10 cellular contexts compared by ENCODE assay signal in genomic region chr9:136965771-136966484, GRCh38. TPM values are rescaled to one million over a fixed set of nuclear protein-coding genes. Genes with fewer than 3 reads are reported as not detected.
DNase-seq lines count a peak whose midpoint lies in the region; ATAC-seq and TF ChIP-seq lines count a peak whose summit lies in the region.
"Had no signal": no experiment of that assay in that cellular context is flagged by ENCODE, and none has a peak within 500 bp of the region (broad histone marks: within the 10 kb centered on the region; RNA-seq: fewer than 3 reads in every experiment).

No MANE protein-coding gene starts in this region.

- H3K9me3 ChIP-seq in BLaER1 (no peaks in the 10 kb centered on the region), HEK293 (ENCODE audit: control insufficient read depth, insufficient read depth, low read depth, low read length) (no peaks in the 10 kb centered on the region)

- peak overlapping the region; percentile 71 for H3K4me2 ChIP-seq in BLaER1

- H3K27me3 ChIP-seq in BLaER1, result no peaks in the 10 kb centered on the region

- TF ChIP-seq CTCF in HEK293 (tag by site-specific recombination; IDR thresholded peaks at IDR 0.05) (no peak), chondrocyte (IDR thresholded peaks at IDR 0.05) (no peak)

- peaks cover 27% of the 10 kb centered on the region for H3K4me1 Mint-ChIP-seq in activated naive CD8-positive, alpha-beta T cell treated with anti-CD3 and anti-CD28 coated beads, Interleukin-2, amount 50 U/mL, for 24 hours
- H3K4me1 Mint-ChIP-seq in naive B cell (peaks cover 8 to 13% (median 9%) of the 10 kb centered on the region in 3 donors), chondrocyte (ENCODE audit: low read depth) (peaks cover 4% of the 10 kb centered on the region)

- POLR2A ChIA-PET in HEK293 (lab: Yijun Ruan, JAX), result interaction anchor here (0.7 to 1.0 kb wide), 2 partner anchors 15 to 105 kb away, joined by 3 to 8 read pairs; no protein-coding TSS in a partner anchor

- H3K36me3 ChIP-seq in BLaER1 (no peaks in the 10 kb centered on the region), HEK293 (ENCODE audit: control insufficient read depth in 2 of 2, insufficient read depth in 1 of 2, low read length in 2 of 2) (no peaks in the 10 kb centered on the region)

- H3K27me3 Mint-ChIP-seq in activated naive CD8-positive, alpha-beta T cell treated with anti-CD3 and anti-CD28 coated beads, Interleukin-2, amount 50 U/mL, for 24 hours, result no peaks in the 10 kb centered on the region
- H3K27me3 Mint-ChIP-seq in naive B cell, result peaks cover 9 to 27% (median 11%) of the 10 kb centered on the region in 3 donors
- H3K27me3 Mint-ChIP-seq in chondrocyte (ENCODE audit: low read depth), result peaks cover 3% of the 10 kb centered on the region

- H3K27ac ChIP-seq in BLaER1, result no peak overlapping the region
- H3K27ac ChIP-seq in HEK293 (ENCODE audit: extremely low read depth, low read depth, low read length), result no peak overlapping the region

- H3K36me3 Mint-ChIP-seq in activated naive CD8-positive, alpha-beta T cell treated with anti-CD3 and anti-CD28 coated beads, Interleukin-2, amount 50 U/mL, for 24 hours (ENCODE audit: low read depth), result no peaks in the 10 kb centered on the region
- H3K36me3 Mint-ChIP-seq in naive B cell, result no peaks in the 10 kb centered on the region
- H3K36me3 Mint-ChIP-seq in chondrocyte (ENCODE audit: low read depth), result no peaks in the 10 kb centered on the region

- ATAC-seq in activated naive CD8-positive, alpha-beta T cell treated with anti-CD3 and anti-CD28 coated beads, Interleukin-2, amount 50 U/mL, for 24 hours, result peak; percentile 21
- ATAC-seq in naive B cell (ENCODE audit: low read depth in 2 of 2), result peak in 1 of 2 donors; percentile 81

- H3K27ac Mint-ChIP-seq in activated naive CD8-positive, alpha-beta T cell treated with anti-CD3 and anti-CD28 coated beads, Interleukin-2, amount 50 U/mL, for 24 hours, result peak overlapping the region; percentile 45
- H3K27ac Mint-ChIP-seq in naive B cell, result peak overlapping the region in 1 of 6 donors; percentile 15
- H3K27ac Mint-ChIP-seq in chondrocyte (ENCODE audit: unreplicated experiment), result no peak overlapping the region

- H3K4me3 ChIP-seq in BLaER1 (no peak overlapping the region), HEK293 (ENCODE audit: low read depth, low read length) (no peak overlapping the region)

- H3K4me1 ChIP-seq in BLaER1 (peaks cover 26% of the 10 kb centered on the region), HEK293 (ENCODE audit: control insufficient read depth, insufficient read depth, low read length) (no peaks in the 10 kb centered on the region)

- H3K9me3 Mint-ChIP-seq in activated naive CD8-positive, alpha-beta T cell treated with anti-CD3 and anti-CD28 coated beads, Interleukin-2, amount 50 U/mL, for 24 hours, result no peaks in the 10 kb centered on the region
- H3K9me3 Mint-ChIP-seq in naive B cell, result no peaks in the 10 kb centered on the region
- H3K9me3 Mint-ChIP-seq in chondrocyte (ENCODE audit: low read depth), result no peaks in the 10 kb centered on the region

- no peak for DNase-seq in activated naive CD8-positive, alpha-beta T cell treated with anti-CD3 and anti-CD28 coated beads, Interleukin-2, amount 50 U/mL, for 24 hours
- DNase-seq in naive B cell, result no peak
- DNase-seq in chondrocyte (ENCODE audit: low spot score), result no peak
- no peak for DNase-seq in HuH-7.5 (ENCODE audit: low spot score)
- no peak for DNase-seq in dedifferentiated amniotic fluid mesenchymal stem cell (ENCODE audit: extremely low spot score)
- DNase-seq in NCI-H1436 treated with DMSO at 0.1 percent for 48 hours (lab: John Stamatoyannopoulos, UW), result no peak
- DNase-seq: activated CD8-positive, alpha-beta memory T cell treated with anti-CD3 and anti-CD28 coated beads, Interleukin-2, amount 50 U/mL, for 48 hours had no signal

- H3K9ac ChIP-seq in BLaER1, result 0 out of 2 replicates have a peak overlapping the region, but pooled peaks have one; percentile 24

- CTCF ChIA-PET in HEK293 (lab: Yijun Ruan, JAX), result interaction anchor here (0.7 to 1.7 kb wide), 3 partner anchors 9 to 75 kb away, joined by 3 to 11 read pairs (median 5); no protein-coding TSS in a partner anchor

- H3K4me3 Mint-ChIP-seq in activated naive CD8-positive, alpha-beta T cell treated with anti-CD3 and anti-CD28 coated beads, Interleukin-2, amount 50 U/mL, for 24 hours, result peak overlapping the region; percentile 65
- peak overlapping the region; percentile 1 to 76 (median 40) for H3K4me3 Mint-ChIP-seq in naive B cell
- H3K4me3 Mint-ChIP-seq in chondrocyte (ENCODE audit: unreplicated experiment), result no peak overlapping the region

- no peaks in the 10 kb centered on the region for H4K20me1 ChIP-seq in BLaER1

TF ChIP-seq in HEK293, 187 proteins besides CTCF, POLR2A, EP300 and RAD21:
- peak; percentile 93 for TF ChIP-seq ZBTB48 (tag by site-specific recombination; IDR thresholded peaks at IDR 0.05)
- 0 out of 2 replicates have a peak, but pooled peaks have one; percentile 13 for TF ChIP-seq ZNF366 (tag by site-specific recombination; conservative IDR thresholded peaks at IDR 0.05)
- no peak; the same call in 1 of the 2 replicates for TF ChIP-seq BCL11A (tag by site-specific recombination; IDR thresholded peaks at IDR 0.05; ENCODE audit: low read depth)
- 0 out of 2 replicates have a peak, but pooled peaks have one; percentile 41 for TF ChIP-seq ZBTB21 (tag by site-specific recombination; IDR thresholded peaks at IDR 0.05)
- TF ChIP-seq ZBTB8A (tag by site-specific recombination; IDR thresholded peaks at IDR 0.05), result peak; percentile 83
- peak; percentile 30; the same call in 1 of the 2 replicates for TF ChIP-seq KLF1 (tag by site-specific recombination; IDR thresholded peaks at IDR 0.05)
- no peak for TF ChIP-seq GLIS1 (tag by site-specific recombination; IDR thresholded peaks at IDR 0.05)
- 0 out of 2 replicates have a peak, but pooled peaks have one; percentile 25 for TF ChIP-seq ZNF449 (tag by site-specific recombination; IDR thresholded peaks at IDR 0.05)
- 0 out of 2 replicates have a peak, but pooled peaks have one; percentile 20 for TF ChIP-seq SP7 (tag by site-specific recombination; IDR thresholded peaks at IDR 0.05)
- peak; percentile 65; the same call in 1 of the 2 replicates for TF ChIP-seq PRDM1 (tag by site-specific recombination; IDR thresholded peaks at IDR 0.05)
TF ChIP-seq in HEK293: peak in this region for 8.

RNA-seq across cellular contexts. Expression of gene PTGDS, which starts 11.4 kb away (rescaled TPM):
- 1 to 10 TPM in 1 of 6 donors, under 1 TPM in 1, not detected in 4; 0.41 to 1.4 TPM for polyA plus RNA-seq in naive B cell (ENCODE audit: low read depth in 6 of 6)
- 24.2 to 80.4 TPM (median 76.8 TPM) in 3 replicates for total RNA-seq in chondrocyte

RNA-seq across cellular contexts. Expression of gene LCN12, which starts 13.9 kb away (rescaled TPM):
- polyA plus RNA-seq in naive B cell (ENCODE audit: low read depth in 6 of 6), result not detected
- total RNA-seq in chondrocyte, result 0.51 to 0.60 TPM in 2 of 3 replicates, not detected in the other
- polyA plus RNA-seq: fibroblast of lung had no signal

RNA-seq across cellular contexts. Expression of gene LCNL1, which starts 16.9 kb away (rescaled TPM):
- polyA plus RNA-seq in naive B cell (ENCODE audit: low read depth in 6 of 6), result not detected
- 0.15 to 5.8 TPM (median 5.2 TPM) in 3 replicates for total RNA-seq in chondrocyte

RNA-seq across cellular contexts. Expression of gene C8G, which starts 20.9 kb away (rescaled TPM):
- not detected for polyA plus RNA-seq in naive B cell (ENCODE audit: low read depth in 6 of 6)
- total RNA-seq in chondrocyte, result 2.2 TPM in 1 of 3 replicates, not detected in the others

RNA-seq across cellular contexts. Expression of gene FBXW5, which starts 21.4 kb away (rescaled TPM):
- polyA plus RNA-seq in naive B cell (ENCODE audit: low read depth in 6 of 6), result 100 to 1,000 TPM in 1 of 6 donors, 10 to 100 TPM in 5; 48.2 to 105 (median 55.1) TPM
- total RNA-seq in chondrocyte, result 79.2 to 87.5 TPM (median 84.3 TPM) in 3 replicates
